26 cellular contexts compared by ENCODE assay signal in genomic region chr2:66430195-66430905, GRCh38. TPM values are rescaled to one million over a fixed set of nuclear protein-coding genes. Genes with fewer than 3 reads are reported as not detected.
DNase-seq lines count a peak whose midpoint lies in the region; ATAC-seq and TF ChIP-seq lines count a peak whose summit lies in the region.
"Had no signal": no experiment of that assay in that cellular context is flagged by ENCODE, and none has a peak within 500 bp of the region (broad histone marks: within the 10 kb centered on the region; RNA-seq: fewer than 3 reads in every experiment).

No MANE protein-coding gene starts in this region.

- H3K4me3 ChIP-seq in A673 (ENCODE audit: low read depth, low read length, poor library complexity, severe bottlenecking): peak overlapping the region; percentile 15
- H3K4me3 ChIP-seq in HEK293 (ENCODE audit: low read depth, low read length): no peak overlapping the region
- peak overlapping the region in 1 of 2 donors; percentile 85 for H3K4me3 ChIP-seq in gastroesophageal sphincter
- H3K4me3 ChIP-seq in parathyroid adenoma (ENCODE audit: low read depth, low read length): no peak overlapping the region
- H3K4me3 ChIP-seq: coronary artery, testis had no signal

- intact Hi-C loops in A673 (cut with micrococcal nuclease; ENCODE audit: unreplicated experiment): loop anchor here (5.0 to 10.0 kb wide), 4 partner anchors 633 to 1417 kb away; no protein-coding TSS in a partner anchor

- H2AFZ ChIP-seq in parathyroid adenoma: peak overlapping the region; percentile 13

- no peak for TF ChIP-seq EP300 in gastroesophageal sphincter (IDR thresholded peaks at IDR 0.05)

- no peaks in the 10 kb centered on the region for H3K9me3 Mint-ChIP-seq in natural killer cell treated with Interleukin-12 subunit alpha and Interleukin-12 subunit beta and Interleukin-15 and Interleukin-18, amount 100 ng/mL, for 72 hours
- H3K9me3 Mint-ChIP-seq: activated T-cell treated with anti-CD3 and anti-CD28 coated beads, Interleukin-2, amount 50 U/mL, for 24 hours; effector memory CD8-positive, alpha-beta T cell; T-helper 1 cell treated with Interleukin-12 subunit alpha and Interleukin-12 subunit beta and Interleukin-4 antibody, amounts not matched to agents 30 μg/mL and 1 μg/mL, for 36 hours had no signal

- TF ChIP-seq POLR2A in gastroesophageal sphincter (IDR thresholded peaks at IDR 0.05): no peak

- POLR2A ChIA-PET in A673 (lab: Charles Lee; ENCODE audit: low non-redundant PET) (no interaction called here), HEK293 (lab: Yijun Ruan, JAX) (no interaction called here)

- peaks cover 21 to 23% of the 10 kb centered on the region in 2 donors for H3K4me1 Mint-ChIP-seq in natural killer cell treated with Interleukin-12 subunit alpha and Interleukin-12 subunit beta and Interleukin-15 and Interleukin-18, amount 100 ng/mL, for 72 hours (ENCODE audit: low read depth in 2 of 2)

- no peak overlapping the region for H3K27ac Mint-ChIP-seq in natural killer cell treated with Interleukin-12 subunit alpha and Interleukin-12 subunit beta and Interleukin-15 and Interleukin-18, amount 100 ng/mL, for 72 hours
- H3K27ac Mint-ChIP-seq: activated T-cell treated with anti-CD3 and anti-CD28 coated beads, Interleukin-2, amount 50 U/mL, for 24 hours; CD14-positive monocyte; effector memory CD8-positive, alpha-beta T cell; T-helper 1 cell treated with Interleukin-12 subunit alpha and Interleukin-12 subunit beta and Interleukin-4 antibody, amounts not matched to agents 30 μg/mL and 1 μg/mL, for 36 hours had no signal

- peaks cover 50% of the 10 kb centered on the region for H3K4me1 ChIP-seq in A673 (ENCODE audit: insufficient read depth, low read length, poor library complexity, severe bottlenecking)
- peaks cover 12% of the 10 kb centered on the region; the same call in 1 of the 2 replicates for H3K4me1 ChIP-seq in HEK293 (ENCODE audit: control insufficient read depth, insufficient read depth, low read length)
- peaks cover 0 to 68% (median 0%) of the 10 kb centered on the region in 3 donors for H3K4me1 ChIP-seq in gastroesophageal sphincter
- H3K4me1 ChIP-seq in parathyroid adenoma: peaks cover 3% of the 10 kb centered on the region
- H3K4me1 ChIP-seq: breast epithelium had no signal

- CTCF ChIA-PET in A673 (lab: Charles Lee): interaction anchor here (2.0 kb wide), 1 partner anchor 1220 kb away, joined by 10 read pairs; no protein-coding TSS in a partner anchor
- CTCF ChIA-PET in HEK293 (lab: Yijun Ruan, JAX): interaction anchor here (0.5 to 1.4 kb wide), 10 partner anchors 69 to 1219 kb away, joined by 3 to 4 read pairs (median 3); no protein-coding TSS in a partner anchor

- H3K36me3 ChIP-seq in A673 (ENCODE audit: insufficient read depth, low read length, poor library complexity, severe bottlenecking): no peaks in the 10 kb centered on the region
- H3K36me3 ChIP-seq in HEK293 (ENCODE audit: control insufficient read depth in 2 of 2, insufficient read depth in 1 of 2, low read length in 2 of 2): no peaks in the 10 kb centered on the region
- no peaks in the 10 kb centered on the region for H3K36me3 ChIP-seq in gastroesophageal sphincter
- no peaks in the 10 kb centered on the region for H3K36me3 ChIP-seq in parathyroid adenoma (ENCODE audit: control insufficient read depth, insufficient read depth, low read length)
- H3K36me3 ChIP-seq: breast epithelium, neutrophil had no signal

- H3K36me3 Mint-ChIP-seq in natural killer cell treated with Interleukin-12 subunit alpha and Interleukin-12 subunit beta and Interleukin-15 and Interleukin-18, amount 100 ng/mL, for 72 hours: peaks cover 4% of the 10 kb centered on the region

- H3K9ac ChIP-seq in parathyroid adenoma: no peak overlapping the region

- H3K9me3 ChIP-seq in A673 (ENCODE audit: low read depth, low read length, poor library complexity, severe bottlenecking) (no peaks in the 10 kb centered on the region), HEK293 (ENCODE audit: control insufficient read depth, insufficient read depth, low read depth, low read length) (no peaks in the 10 kb centered on the region), gastroesophageal sphincter (no peaks in the 10 kb centered on the region), parathyroid adenoma (ENCODE audit: control insufficient read depth, low read length) (no peaks in the 10 kb centered on the region)
- H3K9me3 ChIP-seq: breast epithelium, neutrophil, testis had no signal

- H3K27me3 Mint-ChIP-seq in natural killer cell treated with Interleukin-12 subunit alpha and Interleukin-12 subunit beta and Interleukin-15 and Interleukin-18, amount 100 ng/mL, for 72 hours: peaks cover 48 to 78% of the 10 kb centered on the region in 2 donors

- 24 to 30% methylated on average over 4 of the region's 4 CpGs for WGBS in gastroesophageal sphincter (ENCODE audit: low coverage in 1 of 2), 2 donors

- no TSS peak for BruUV-seq in A673 (replicated peaks; lab: Mats Ljungman, UMichigan)

- no peak for TF ChIP-seq CTCF in A673 (conservative IDR thresholded peaks at IDR 0.05; ENCODE audit: low read depth, low read length)
- TF ChIP-seq CTCF in HEK293 (tag by site-specific recombination; IDR thresholded peaks at IDR 0.05): no peak
- TF ChIP-seq CTCF in gastroesophageal sphincter (IDR thresholded peaks at IDR 0.05): no peak
- TF ChIP-seq CTCF in parathyroid adenoma (IDR thresholded peaks at IDR 0.05): no peak

- H3K27me3 ChIP-seq in A673 (replicated peaks; ENCODE audit: insufficient read depth, low read depth, low read length, poor library complexity) (no peaks in the 10 kb centered on the region), gastroesophageal sphincter (peaks cover 13% of the 10 kb centered on the region), parathyroid adenoma (ENCODE audit: control insufficient read depth, insufficient read depth, low read length) (no peaks in the 10 kb centered on the region)
- H3K27me3 ChIP-seq: testis had no signal

- peak overlapping the region; percentile 25 for H3K4me2 ChIP-seq in parathyroid adenoma (ENCODE audit: low read length)

- peak overlapping the region; percentile 75 for H3K27ac ChIP-seq in A673 (ENCODE audit: low read depth, low read length, poor library complexity, severe bottlenecking)
- no peak overlapping the region for H3K27ac ChIP-seq in HEK293 (ENCODE audit: extremely low read depth, low read depth, low read length)
- peak overlapping the region; percentile 90 to 98 (median 98) for H3K27ac ChIP-seq in gastroesophageal sphincter
- no peak overlapping the region for H3K27ac ChIP-seq in parathyroid adenoma
- H3K27ac ChIP-seq: breast epithelium, coronary artery, neutrophil, testis had no signal

- DNase-seq in A673 (ENCODE audit: low spot score): no peak
- no peak for DNase-seq in SKM-1 treated with dmso at 0.1 percent for 144 hours (lab: John Stamatoyannopoulos, UW; ENCODE audit: unreplicated experiment)
- no peak for DNase-seq in natural killer cell treated with Interleukin-12 subunit alpha and Interleukin-12 subunit beta and Interleukin-15 and Interleukin-18, amount 100 ng/mL, for 72 hours (ENCODE audit: low spot score)
- no peak for DNase-seq in NCI-H1930 (lab: John Stamatoyannopoulos, UW)
- DNase-seq: activated CD8-positive, alpha-beta memory T cell treated with anti-CD3 and anti-CD28 coated beads for 24 hours; activated naive CD4-positive, alpha-beta T cell; activated T-cell treated with anti-CD3 and anti-CD28 coated beads, Interleukin-2, amount 50 U/mL, for 24 hours; amniotic stem cell; effector memory CD8-positive, alpha-beta T cell; left ventricle myocardium superior; NCI-H446; PC-3; SIG-M5; stimulated activated CD4-positive, alpha-beta T cell treated with anti-CD3 and anti-CD28 coated beads, Interleukin-4, amount 100 ng/mL, for 1 hour; stimulated activated naive CD4-positive, alpha-beta T cell; testis had no signal

- no peak overlapping the region for H3K4me3 Mint-ChIP-seq in natural killer cell treated with Interleukin-12 subunit alpha and Interleukin-12 subunit beta and Interleukin-15 and Interleukin-18, amount 100 ng/mL, for 72 hours
- H3K4me3 Mint-ChIP-seq: activated T-cell treated with anti-CD3 and anti-CD28 coated beads, Interleukin-2, amount 50 U/mL, for 24 hours; effector memory CD8-positive, alpha-beta T cell; T-helper 1 cell treated with Interleukin-12 subunit alpha and Interleukin-12 subunit beta and Interleukin-4 antibody, amounts not matched to agents 30 μg/mL and 1 μg/mL, for 36 hours had no signal

- no peak for ATAC-seq in gastroesophageal sphincter
- no peak for ATAC-seq in natural killer cell treated with Interleukin-12 subunit alpha and Interleukin-12 subunit beta and Interleukin-15 and Interleukin-18, amount 100 ng/mL, for 72 hours
- ATAC-seq in HG03095 (IDR thresholded peaks at IDR 0.05; ENCODE audit: unreplicated experiment): no peak
- ATAC-seq: effector memory CD8-positive, alpha-beta T cell; HCT116; left ventricle myocardium superior; PC-3 had no signal

- H3K79me2 ChIP-seq in parathyroid adenoma: no peaks in the 10 kb centered on the region

TF ChIP-seq in HEK293, 187 proteins besides CTCF, POLR2A, EP300 and RAD21:
- TF ChIP-seq ZNF510 (tag by site-specific recombination; IDR thresholded peaks at IDR 0.05; ENCODE audit: insufficient replicate concordance): no peak
- no peak for TF ChIP-seq ZNF521 (tag by site-specific recombination; IDR thresholded peaks at IDR 0.05)
- peak; percentile 22; the same call in 1 of the 2 replicates for TF ChIP-seq ZBTB17 (tag by site-specific recombination; IDR thresholded peaks at IDR 0.05)
- peak; percentile 57 for TF ChIP-seq WT1 (tag by site-specific recombination; IDR thresholded peaks at IDR 0.05)
- no peak for TF ChIP-seq SALL2 (tag by site-specific recombination; IDR thresholded peaks at IDR 0.05; ENCODE audit: borderline replicate concordance)
- TF ChIP-seq ZNF239 (tag by site-specific recombination; IDR thresholded peaks at IDR 0.05): no peak
- TF ChIP-seq ZNF488 (tag by site-specific recombination; IDR thresholded peaks at IDR 0.05): no peak

RNA-seq across cellular contexts. Expression of gene MEIS1, which starts 4.6 kb away (rescaled TPM):
- total RNA-seq in A673 (2021) (89.4 and 103 TPM in 2 replicates), gastroesophageal sphincter (100 to 1,000 TPM; 114 to 305 (median 181) TPM)
- total RNA-seq in natural killer cell treated with Interleukin-12 subunit alpha and Interleukin-12 subunit beta and Interleukin-15 and Interleukin-18, amount 100 ng/mL, for 72 hours: 1 to 10 TPM in 1 of 2 donors, under 1 TPM in 1; 0.53 to 3.6 TPM

Comparison
In these comparisons a context has a peak if more than half of its experiments do, and no peak if none do; other contexts are left out.
1. H3K27ac ChIP-seq: peak in A673 (single experiment) and gastroesophageal sphincter (4 of 4); none in HEK293 (single experiment) and parathyroid adenoma (single experiment).
2. RNA of gene MEIS1, which starts 4.6 kb away (total RNA-seq): 114 to 305 TPM in gastroesophageal sphincter and 89.4 to 103 TPM in A673; 0.53 to 3.6 TPM in natural killer cell treated with Interleukin-12 subunit alpha and Interleukin-12 subunit beta and Interleukin-15 and Interleukin-18, amount 100 ng/mL, for 72 hours; every median in the first group is over 10 times any median in the second.